ENCODE assay signal across 9 cellular contexts in genomic region chr11:2768471-2769408, GRCh38.
DNase-seq lines count a peak whose midpoint lies in the region; TF ChIP-seq lines count a peak whose summit lies in the region.
"Had no signal": no experiment of that assay in that cellular context is flagged by ENCODE, and none has a peak within 500 bp of the region (broad histone marks: within the 10 kb centered on the region; RNA-seq: fewer than 3 reads in every experiment).

No MANE protein-coding gene starts in this region.

- POLR2A ChIA-PET in BJ (lab: Charles Lee): no interaction called here

- CTCF ChIA-PET in BJ (lab: Yijun Ruan, JAX): interaction anchor here (0.9 kb wide), 1 partner anchor 9 kb away, joined by 3 read pairs; no protein-coding TSS in a partner anchor

- no peaks in the 10 kb centered on the region for H3K36me3 ChIP-seq in BJ (ENCODE audit: control insufficient read depth, insufficient read depth, low read length)

- H3K27ac ChIP-seq in coronary artery: no peak overlapping the region

- TF ChIP-seq CTCF in BJ (IDR thresholded peaks at IDR 0.05; ENCODE audit: insufficient read depth, low read depth, low read length) (no peak), coronary artery (IDR thresholded peaks at IDR 0.05) (no peak)

- no peak overlapping the region for H3K4me3 ChIP-seq in BJ (ENCODE audit: low read depth, low read length)
- no peak overlapping the region for H3K4me3 ChIP-seq in coronary artery

- DNase-seq in BJ (ENCODE audit: low read depth) (peak; percentile 38), NCI-H226 (peak; percentile 18), coronary artery (ENCODE audit: low spot score) (peak; percentile 67), myocyte (ENCODE audit: low read depth) (peak; percentile 43), DMS53 treated with DMSO at 0.1 percent for 48 hours (lab: John Stamatoyannopoulos, UW; ENCODE audit: unreplicated experiment) (no peak), NCI-H510A (lab: John Stamatoyannopoulos, UW) (no peak), NCI-H146 treated with DMSO at 0.1 percent for 48 hours (lab: John Stamatoyannopoulos, UW; ENCODE audit: unreplicated experiment) (no peak), NCI-H526 (lab: John Stamatoyannopoulos, UW) (no peak)
- DNase-seq: NCI-H2227 treated with DMSO at 0.1 percent for 48 hours had no signal

- H3K27me3 ChIP-seq in BJ (ENCODE audit: control insufficient read depth, insufficient read depth, low read length): peaks cover 3% of the 10 kb centered on the region

Comparison
In these comparisons a context has a peak if more than half of its experiments do, and no peak if none do; other contexts are left out.
1. DNase-seq: peak in BJ (single experiment), NCI-H226 (single experiment), coronary artery (single experiment) and myocyte (single experiment); none in DMS53 treated with DMSO at 0.1 percent for 48 hours (single experiment), NCI-H510A (single experiment), NCI-H146 treated with DMSO at 0.1 percent for 48 hours (single experiment) and NCI-H526 (0 of 2).